Comparison of ENCODE assay signal across 12 cellular contexts in the genomic region with DNA sequence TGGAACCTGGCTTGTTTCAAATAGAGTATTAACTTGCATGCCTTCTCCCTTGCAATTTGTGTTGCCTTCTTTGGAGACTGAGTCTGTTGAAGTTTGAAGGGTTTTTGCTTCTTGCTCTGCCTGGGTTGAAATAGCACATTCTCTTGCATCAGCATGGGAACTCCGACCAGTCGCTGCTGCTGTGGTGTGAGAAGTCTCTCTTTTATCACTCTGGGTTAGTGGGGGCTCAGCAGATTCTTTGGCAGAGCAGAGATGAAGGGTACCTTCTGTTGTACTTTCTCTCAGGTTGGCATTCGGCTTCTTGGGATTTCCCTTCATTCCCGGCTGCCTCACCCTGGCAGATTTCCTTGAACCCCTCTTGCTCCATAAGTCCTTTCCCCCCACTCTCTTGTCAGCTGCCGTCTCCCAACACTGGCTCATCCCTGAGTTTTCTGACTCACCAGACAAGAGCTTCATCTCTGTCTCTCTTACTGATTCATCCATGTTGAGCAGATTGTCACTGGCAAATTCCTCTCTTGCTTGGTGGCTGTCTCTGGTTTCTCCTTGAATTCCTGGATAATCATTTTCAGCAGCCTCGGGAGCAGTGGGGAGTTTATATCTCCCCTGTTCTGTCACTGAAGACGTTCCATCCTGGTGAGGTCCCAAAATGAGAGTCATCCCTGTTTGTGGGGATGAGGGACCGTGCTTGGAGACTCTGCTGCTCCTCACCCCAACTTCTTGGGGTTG. TPM values are rescaled to one million over a fixed set of nuclear protein-coding genes. Genes with fewer than 3 reads are reported as not detected.
DNase-seq lines count a peak whose midpoint lies in the region; ATAC-seq and TF ChIP-seq lines count a peak whose summit lies in the region.
"Had no signal": no experiment of that assay in that cellular context is flagged by ENCODE, and none has a peak within 500 bp of the region (broad histone marks: within the 10 kb centered on the region; RNA-seq: fewer than 3 reads in every experiment).

No MANE protein-coding gene starts in this region.

- H3K36me3 ChIP-seq in Caco-2 (ENCODE audit: control insufficient read depth, insufficient read depth, low read length), result no peaks in the 10 kb centered on the region
- H3K36me3 ChIP-seq: lower lobe of right lung had no signal

- no peaks in the 10 kb centered on the region for H3K9me3 ChIP-seq in Caco-2
- H3K9me3 ChIP-seq: lower lobe of right lung had no signal

- BruUV-seq in Caco-2 (replicated peaks; lab: Mats Ljungman, UMichigan), result no TSS peak

- H3K4me3 ChIP-seq in Caco-2 (ENCODE audit: low read depth, low read length), result no peak overlapping the region
- H3K4me3 ChIP-seq in epithelial cell of proximal tubule (ENCODE audit: low read depth, low read length), result peak overlapping the region; percentile 56
- H3K4me3 ChIP-seq: lower lobe of right lung had no signal

- peak overlapping the region; percentile 67 for H3K27ac Mint-ChIP-seq in Caco-2 (ENCODE audit: unreplicated experiment)
- no peak overlapping the region for H3K27ac Mint-ChIP-seq in natural killer cell

- H3K27me3 Mint-ChIP-seq in Caco-2 (ENCODE audit: insufficient read depth, unreplicated experiment) (no peaks in the 10 kb centered on the region), natural killer cell (ENCODE audit: low read depth in 2 of 2) (peaks cover 38 to 45% of the 10 kb centered on the region in 2 donors)

- H3K4me3 Mint-ChIP-seq in Caco-2 (ENCODE audit: unreplicated experiment) (peak overlapping the region; percentile 19), natural killer cell (peak overlapping the region; percentile 17)

- POLR2A ChIA-PET in Caco-2 (lab: Charles Lee), result no interaction called here

- no peaks in the 10 kb centered on the region for H3K27me3 ChIP-seq in Caco-2 (replicated peaks; ENCODE audit: control insufficient read depth, insufficient read depth, low read length)

- TF ChIP-seq CTCF in Caco-2 (IDR thresholded peaks at IDR 0.05; ENCODE audit: insufficient read depth in 1 of 2, low read depth in 1 of 2, low read length in 1 of 2, severe bottlenecking in 1 of 2, unreplicated experiment in 1 of 2) (no peak), epithelial cell of proximal tubule (conservative IDR thresholded peaks at IDR 0.05; ENCODE audit: low read depth, low read length) (no peak), natural killer cell (IDR thresholded peaks at IDR 0.05) (no peak)

- intact Hi-C loops in Caco-2 (cut with micrococcal nuclease; ENCODE audit: unreplicated experiment) (no loop called here), natural killer cell (cut with micrococcal nuclease) (no loop called here)

- H3K9me3 Mint-ChIP-seq in Caco-2 (ENCODE audit: unreplicated experiment) (no peaks in the 10 kb centered on the region), natural killer cell (no peaks in the 10 kb centered on the region)

- peaks cover 14% of the 10 kb centered on the region for H3K4me1 Mint-ChIP-seq in Caco-2 (ENCODE audit: low read depth, unreplicated experiment)
- H3K4me1 Mint-ChIP-seq in natural killer cell, result peaks cover 19% of the 10 kb centered on the region in 2 donors

- DNase-seq in Caco-2 (no peak), NCI-H460 (ENCODE audit: extremely low read depth, low read depth) (peak; percentile 66), epithelial cell of proximal tubule (ENCODE audit: low read depth) (no peak), natural killer cell (no peak), NCI-H2196 (lab: John Stamatoyannopoulos, UW; ENCODE audit: unreplicated experiment) (no peak)
- DNase-seq in stimulated activated naive CD4-positive, alpha-beta T cell (lab: John Stamatoyannopoulos, UW), result no peak
- no peak for DNase-seq in stimulated activated CD4-positive, alpha-beta T cell treated with anti-CD3 and anti-CD28 coated beads, Interleukin-4, amount 100 ng/mL, for 4 hours
- DNase-seq: anterior cingulate cortex, GOT3, lower lobe of right lung, T-helper 1 cell had no signal

- peaks cover 15% of the 10 kb centered on the region for H3K4me1 ChIP-seq in Caco-2
- H3K4me1 ChIP-seq: lower lobe of right lung had no signal

- CTCF ChIA-PET in Caco-2 (lab: Charles Lee), result no interaction called here

- ATAC-seq in natural killer cell, result peak in 2 of 3 donors; percentile 29 to 41
- no peak for ATAC-seq in HG02763 (IDR thresholded peaks at IDR 0.05; ENCODE audit: unreplicated experiment)
- ATAC-seq: lower lobe of right lung had no signal

- H3K36me3 Mint-ChIP-seq in Caco-2 (ENCODE audit: insufficient read depth, unreplicated experiment), result peaks cover 5% of the 10 kb centered on the region
- no peaks in the 10 kb centered on the region for H3K36me3 Mint-ChIP-seq in natural killer cell

RNA-seq across cellular contexts. Expression of a gene that starts 49.9 kb away (rescaled TPM):
- total RNA-seq in Caco-2 (2022) (10.7 and 12.7 TPM in 2 replicates), epithelial cell of proximal tubule (5.1 and 5.9 TPM in 2 replicates), natural killer cell (under 1 TPM in 2 of 3 donors, not detected in 1; 0.09 to 0.75 TPM)
- total RNA-seq in NCI-H460 (2014; rRNA removed; shearing (Covaris generic)), result 50.0 and 58.5 TPM in 2 replicates
- polyA plus RNA-seq in NCI-H460 (2014; cell fraction: nucleus; rRNA removed), result 87.7 and 91.0 TPM in 2 replicates
- total RNA-seq: lower lobe of right lung had no signal
